ENCODE assay signal across 25 cellular contexts in the genomic region with DNA sequence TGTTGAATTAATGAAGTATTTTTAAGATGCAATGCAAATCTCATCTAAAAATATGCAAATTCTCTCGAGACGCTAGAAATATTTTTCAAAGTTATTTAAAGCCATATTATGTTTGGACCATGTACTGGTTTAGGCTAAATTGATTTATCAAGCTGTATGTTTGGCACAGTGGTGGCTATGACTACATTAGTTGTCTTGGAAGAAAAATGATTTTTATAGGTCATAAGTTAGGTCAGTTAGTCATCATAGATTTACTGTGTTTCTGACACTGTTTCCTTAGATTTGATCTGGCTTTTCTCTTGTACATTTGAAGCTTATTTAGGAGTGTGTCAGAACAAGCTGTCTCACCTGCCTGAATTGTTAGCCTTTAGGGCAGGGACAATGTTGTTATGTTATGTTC.
"Had no signal": no experiment of that assay in that cellular context is flagged by ENCODE, and none has a peak within 500 bp of the region (broad histone marks: within the 10 kb centered on the region; RNA-seq: fewer than 3 reads in every experiment).

No MANE protein-coding gene starts in this region.

- H3K4me3 ChIP-seq: esophagus squamous epithelium had no signal

- H3K36me3 ChIP-seq: brain microvascular endothelial cell, esophagus squamous epithelium, WERI-Rb-1 had no signal

- H3K4me1 ChIP-seq: esophagus squamous epithelium had no signal

- ATAC-seq: activated CD4-positive, CD25-positive, alpha-beta regulatory T cell treated with anti-CD3 and anti-CD28 coated beads, Interleukin-2, amount 50 U/mL, for 24 hours; activated CD8-positive, alpha-beta T cell treated with anti-CD3 and anti-CD28 coated beads for 36 hours; activated T-cell treated with anti-CD3 and anti-CD28 coated beads, Interleukin-2, amount 50 U/mL, for 4 hours; activated T-helper 17 cell treated with anti-CD3 and anti-CD28 coated beads, Interleukin-2, amount 50 U/mL, for 72 hours; T-helper 17 cell had no signal

- H3K27me3 ChIP-seq: brain microvascular endothelial cell, esophagus squamous epithelium had no signal

- DNase-seq: activated B cell treated with CpG ODN at 0.5 μM for 24 hours; activated CD4-positive, alpha-beta T cell treated with anti-CD3 and anti-CD28 coated beads for 48 hours; activated CD4-positive, alpha-beta T cell treated with anti-CD3 and anti-CD28 coated beads, Interleukin-2, amount 50 U/mL, for 1 hour; activated CD4-positive, alpha-beta T cell treated with anti-CD3 and anti-CD28 coated beads, Interleukin-2, amount 50 U/mL, for 48 hours; activated CD8-positive, alpha-beta memory T cell treated with anti-CD3 and anti-CD28 coated beads for 24 hours; activated CD8-positive, alpha-beta T cell treated with anti-CD3 and anti-CD28 coated beads for 36 hours; activated effector memory CD4-positive, alpha-beta T cell treated with Interleukin-2 at 50 U/mL for 16 hours; activated gamma-delta T cell treated with Interleukin-2 at 50 U/mL for 16 hours; activated naive CD4-positive, alpha-beta T cell treated with anti-CD3 and anti-CD28 coated beads, Interleukin-2, amount 50 U/mL, for 16 hours; activated naive CD4-positive, alpha-beta T cell treated with Interleukin-2 at 50 U/mL for 16 hours; activated T-cell treated with anti-CD3 and anti-CD28 coated beads, Interleukin-2, amount 50 U/mL, for 4 hours; brain microvascular endothelial cell; caudate nucleus; cortex of kidney; dermis blood vessel endothelial cell; effector CD8-positive, alpha-beta T cell; esophagus squamous epithelium; foreskin fibroblast; T-helper 1 cell; T-helper 17 cell; T1000; WERI-Rb-1 had no signal

- H3K27ac ChIP-seq: brain microvascular endothelial cell, epithelial cell of prostate, esophagus squamous epithelium, WERI-Rb-1 had no signal
